In the genomic region with DNA sequence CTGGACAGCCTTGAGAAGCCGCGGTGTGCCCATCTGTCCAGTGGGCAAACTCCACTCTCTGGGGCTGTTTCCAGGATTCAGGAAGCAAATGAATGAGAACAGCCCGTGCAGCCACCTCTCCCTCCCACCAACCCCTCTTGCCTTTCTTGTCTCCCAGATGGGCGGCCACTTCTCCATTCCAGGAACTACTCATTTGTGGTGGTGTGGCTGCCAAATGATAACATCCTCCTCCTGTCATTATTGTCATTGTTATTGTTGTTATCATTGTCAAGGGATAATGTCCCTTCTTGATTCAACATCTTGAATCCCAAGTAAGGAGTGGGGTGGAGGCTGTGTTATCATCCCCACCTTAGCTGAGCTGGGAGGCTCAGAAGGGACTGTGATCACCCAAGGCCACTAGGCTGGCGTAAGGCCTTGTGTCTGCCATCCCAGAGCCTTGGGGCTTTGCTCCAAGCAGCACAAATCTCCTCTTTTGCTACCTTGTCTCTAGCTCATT, we compare ENCODE assay signal across 8 cellular contexts. TPM values are rescaled to one million over a fixed set of nuclear protein-coding genes. Genes with fewer than 3 reads are reported as not detected.
DNase-seq lines count a peak whose midpoint lies in the region; ATAC-seq and TF ChIP-seq lines count a peak whose summit lies in the region.

No MANE protein-coding gene starts in this region.

- H3K9me3 Mint-ChIP-seq in CD4-positive, alpha-beta memory T cell = peaks cover 0 to 2% (median 0%) of the 10 kb centered on the region in 8 donors
- H3K9me3 Mint-ChIP-seq in chondrocyte (ENCODE audit: low read depth) = no peaks in the 10 kb centered on the region
- no peaks in the 10 kb centered on the region for H3K9me3 Mint-ChIP-seq in natural killer cell treated with Interleukin-12 subunit alpha and Interleukin-12 subunit beta and Interleukin-15 and Interleukin-18, amount 100 ng/mL, for 72 hours

- H3K4me1 Mint-ChIP-seq in CD4-positive, alpha-beta memory T cell = peaks cover 22 to 61% (median 42%) of the 10 kb centered on the region in 4 donors
- H3K4me1 Mint-ChIP-seq in chondrocyte (ENCODE audit: low read depth) = peaks cover 28% of the 10 kb centered on the region
- peaks cover 36 to 38% of the 10 kb centered on the region in 2 donors for H3K4me1 Mint-ChIP-seq in natural killer cell treated with Interleukin-12 subunit alpha and Interleukin-12 subunit beta and Interleukin-15 and Interleukin-18, amount 100 ng/mL, for 72 hours (ENCODE audit: low read depth in 2 of 2)

- no peaks in the 10 kb centered on the region for H3K27me3 Mint-ChIP-seq in CD4-positive, alpha-beta memory T cell
- H3K27me3 Mint-ChIP-seq in chondrocyte (ENCODE audit: low read depth) = no peaks in the 10 kb centered on the region
- H3K27me3 Mint-ChIP-seq in natural killer cell treated with Interleukin-12 subunit alpha and Interleukin-12 subunit beta and Interleukin-15 and Interleukin-18, amount 100 ng/mL, for 72 hours = no peaks in the 10 kb centered on the region

- no peak for TF ChIP-seq CTCF in chondrocyte (IDR thresholded peaks at IDR 0.05)

- H3K36me3 Mint-ChIP-seq in CD4-positive, alpha-beta memory T cell = peaks cover 0 to 24% of the 10 kb centered on the region in 2 donors
- no peaks in the 10 kb centered on the region for H3K36me3 Mint-ChIP-seq in chondrocyte (ENCODE audit: low read depth)
- H3K36me3 Mint-ChIP-seq in natural killer cell treated with Interleukin-12 subunit alpha and Interleukin-12 subunit beta and Interleukin-15 and Interleukin-18, amount 100 ng/mL, for 72 hours = peaks cover 4% of the 10 kb centered on the region

- H3K4me3 Mint-ChIP-seq in CD4-positive, alpha-beta memory T cell = peak overlapping the region; percentile 92 to 97 (median 95)
- H3K4me3 Mint-ChIP-seq in chondrocyte (ENCODE audit: unreplicated experiment) = peak overlapping the region; percentile 96
- H3K4me3 Mint-ChIP-seq in natural killer cell treated with Interleukin-12 subunit alpha and Interleukin-12 subunit beta and Interleukin-15 and Interleukin-18, amount 100 ng/mL, for 72 hours = peak overlapping the region; percentile 100

- H3K36me3 ChIP-seq in CD4-positive, alpha-beta memory T cell (ENCODE audit: insufficient read depth, low read length) = no peaks in the 10 kb centered on the region

- POLR2A ChIA-PET in CD4-positive, alpha-beta memory T cell (lab: Charles Lee; ENCODE audit: partially characterized antibody) = interaction anchor here (1.9 to 5.4 kb wide), 6 partner anchors 43 to 153 kb away, joined by 4 to 99 read pairs (median 36); a partner anchor contains a TSS

- peak in 1 of 5 donors; percentile 42 for DNase-seq in CD4-positive, alpha-beta memory T cell
- DNase-seq in NOMO-1 (lab: John Stamatoyannopoulos, UW; ENCODE audit: unreplicated experiment in 2 of 2) (peak; percentile 37 to 58), chondrocyte (ENCODE audit: low spot score) (no peak), cerebellar nuclear complex (lab: John Stamatoyannopoulos, UW) (no peak), SHP77 (lab: John Stamatoyannopoulos, UW) (no peak), iPS-NIHi7 (ENCODE audit: extremely low spot score) (no peak)
- peak; percentile 37 for DNase-seq in natural killer cell treated with Interleukin-12 subunit alpha and Interleukin-12 subunit beta and Interleukin-15 and Interleukin-18, amount 100 ng/mL, for 72 hours (ENCODE audit: low spot score)

- peak overlapping the region; percentile 80 for H3K27ac ChIP-seq in CD4-positive, alpha-beta memory T cell (ENCODE audit: low read depth, low read length)

- H3K9me3 ChIP-seq in CD4-positive, alpha-beta memory T cell (ENCODE audit: control insufficient read depth in 1 of 2, low read length in 2 of 2) = no peaks in the 10 kb centered on the region

- intact Hi-C loops in CD4-positive, alpha-beta memory T cell (cut with micrococcal nuclease) = no loop called here

- peak overlapping the region; percentile 65 to 86 for H3K4me3 ChIP-seq in CD4-positive, alpha-beta memory T cell (ENCODE audit: low read length in 2 of 2)

- CTCF ChIA-PET in CD4-positive, alpha-beta memory T cell (lab: Charles Lee; ENCODE audit: partially characterized antibody) = interaction anchor here (1.7 to 6.5 kb wide), 4 partner anchors 18 to 144 kb away, joined by 3 to 186 read pairs (median 38); a partner anchor contains a TSS

- H3K4me1 ChIP-seq in CD4-positive, alpha-beta memory T cell (ENCODE audit: insufficient read depth, low read length) = peaks cover 48% of the 10 kb centered on the region

- H3K27me3 ChIP-seq in CD4-positive, alpha-beta memory T cell (ENCODE audit: insufficient read depth, low read length) = no peaks in the 10 kb centered on the region

- H3K27ac Mint-ChIP-seq in CD4-positive, alpha-beta memory T cell = peak overlapping the region; percentile 68 to 96 (median 88)
- H3K27ac Mint-ChIP-seq in chondrocyte (ENCODE audit: unreplicated experiment) = peak overlapping the region; percentile 94
- peak overlapping the region; percentile 84 to 91 for H3K27ac Mint-ChIP-seq in natural killer cell treated with Interleukin-12 subunit alpha and Interleukin-12 subunit beta and Interleukin-15 and Interleukin-18, amount 100 ng/mL, for 72 hours

- ATAC-seq in natural killer cell treated with Interleukin-12 subunit alpha and Interleukin-12 subunit beta and Interleukin-15 and Interleukin-18, amount 100 ng/mL, for 72 hours = no peak
- ATAC-seq in HG02970 (IDR thresholded peaks at IDR 0.05; ENCODE audit: low FRiP score, unreplicated experiment) = no peak

RNA-seq across cellular contexts. Expression of a gene that starts 1.6 kb away (rescaled TPM):
- 100 to 1,000 TPM; 245 to 272 TPM for total RNA-seq in CD4-positive, alpha-beta memory T cell
- polyA plus RNA-seq in CD4-positive, alpha-beta memory T cell = 100 to 1,000 TPM in 1 of 2 donors, 10 to 100 TPM in 1; 46.3 to 103 TPM
- total RNA-seq in chondrocyte = 106 to 125 TPM (median 116 TPM) in 3 replicates
- 100 to 1,000 TPM; 403 to 422 TPM for total RNA-seq in natural killer cell treated with Interleukin-12 subunit alpha and Interleukin-12 subunit beta and Interleukin-15 and Interleukin-18, amount 100 ng/mL, for 72 hours

RNA-seq across cellular contexts. Expression of a gene that starts 18.3 kb away (rescaled TPM):
- total RNA-seq in CD4-positive, alpha-beta memory T cell = 10 to 100 TPM; 36.2 to 39.9 TPM
- polyA plus RNA-seq in CD4-positive, alpha-beta memory T cell = 10 to 100 TPM; 40.3 to 66.0 TPM
- 28.2 to 50.2 TPM (median 33.7 TPM) in 3 replicates for total RNA-seq in chondrocyte
- 100 to 1,000 TPM in 1 of 2 donors, 10 to 100 TPM in 1; 32.0 to 110 TPM for total RNA-seq in natural killer cell treated with Interleukin-12 subunit alpha and Interleukin-12 subunit beta and Interleukin-15 and Interleukin-18, amount 100 ng/mL, for 72 hours

Comparison
In these comparisons a context has a peak if more than half of its experiments do, and no peak if none do; other contexts are left out.
1. DNase-seq: peak in NOMO-1 (2 of 2) and natural killer cell treated with Interleukin-12 subunit alpha and Interleukin-12 subunit beta and Interleukin-15 and Interleukin-18, amount 100 ng/mL, for 72 hours (single experiment); none in chondrocyte (single experiment), cerebellar nuclear complex (0 of 2), SHP77 (0 of 2) and iPS-NIHi7 (single experiment).
2. Peak in every context shown above with its lines, with median percentiles within 50 percentile points of each other: H3K27ac Mint-ChIP-seq and H3K4me3 Mint-ChIP-seq.